ENCODE assay signal across 20 cellular contexts in the genomic region with DNA sequence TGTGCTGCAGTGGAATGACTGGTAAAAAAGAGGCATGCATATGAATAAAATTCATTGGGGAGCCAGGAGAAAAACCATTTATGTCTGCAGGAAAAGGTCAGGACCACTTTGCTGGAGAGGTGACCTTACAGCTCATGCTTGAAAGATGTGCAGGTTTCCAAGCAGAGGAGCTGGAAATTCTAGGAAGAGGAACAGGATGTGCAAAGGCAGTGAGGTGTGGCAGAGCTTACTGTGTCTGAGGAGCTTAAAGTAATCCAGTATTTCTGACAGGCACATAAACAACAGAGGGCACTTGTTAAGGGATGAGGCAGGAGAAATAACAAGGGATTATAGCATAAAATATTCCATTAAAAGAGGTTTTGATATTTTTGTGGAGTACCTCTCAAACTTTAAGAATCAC.
"Had no signal": no experiment of that assay in that cellular context is flagged by ENCODE, and none has a peak within 500 bp of the region (broad histone marks: within the 10 kb centered on the region; RNA-seq: fewer than 3 reads in every experiment).

No MANE protein-coding gene starts in this region.

- H3K36me3 Mint-ChIP-seq: naive thymus-derived CD8-positive, alpha-beta T cell; stimulated activated memory B cell treated with anti-CD40 and anti-IgM and Interleukin-4, amounts not matched to agents 10 μg/mL and 1 μg/mL and 100 μg/mL, for 72 hours; T-cell had no signal

- H3K9me3 Mint-ChIP-seq: activated naive CD8-positive, alpha-beta T cell treated with anti-CD3 and anti-CD28 coated beads, Interleukin-2, amount 50 U/mL, for 24 hours; activated T-helper 1 cell treated with anti-CD3 and anti-CD28 coated beads, Interleukin-12 subunit alpha, Interleukin-12 subunit beta, Interleukin-2, Interleukin-4 antibody, amounts not matched to agents 30 ng/mL and 10 ng/mL and 1 ng/mL, durations not matched to agents 14 hours and 24 hours and 36 hours; naive thymus-derived CD8-positive, alpha-beta T cell; stimulated activated memory B cell treated with anti-CD40 and anti-IgM and Interleukin-4, amounts not matched to agents 10 μg/mL and 1 μg/mL and 100 μg/mL, for 72 hours; T-cell had no signal

- H3K9me3 ChIP-seq: ascending aorta, gastroesophageal sphincter, prostate gland, spleen had no signal

- DNase-seq: activated CD4-positive, alpha-beta T cell treated with anti-CD3 and anti-CD28 coated beads for 36 hours; activated CD8-positive, alpha-beta T cell treated with anti-CD3 and anti-CD28 coated beads, Interleukin-2, amount 10 ng/mL, durations not matched to agents 7 days and 5 days; activated naive CD4-positive, alpha-beta T cell treated with Interleukin-2 at 50 U/mL for 16 hours; activated naive CD8-positive, alpha-beta T cell treated with anti-CD3 and anti-CD28 coated beads, Interleukin-2, amount 50 U/mL, for 24 hours; dorsolateral prefrontal cortex; kidney; naive thymus-derived CD8-positive, alpha-beta T cell; spleen; stimulated activated CD4-positive, alpha-beta T cell treated with anti-CD3 and anti-CD28 coated beads, Interleukin-1b, Interleukin-23, amount 100 ng/mL, for 48 hours; T-cell; T1000; trophoblast cell had no signal

- H3K27ac ChIP-seq: ascending aorta, dorsolateral prefrontal cortex, gastroesophageal sphincter, hepatocyte, prostate gland, spleen, VCaP had no signal

- H3K27ac Mint-ChIP-seq: activated CD4-positive, alpha-beta T cell treated with anti-CD3 and anti-CD28 coated beads for 36 hours; activated CD8-positive, alpha-beta T cell treated with anti-CD3 and anti-CD28 coated beads, Interleukin-2, amount 10 ng/mL, durations not matched to agents 7 days and 5 days; activated naive CD8-positive, alpha-beta T cell treated with anti-CD3 and anti-CD28 coated beads, Interleukin-2, amount 50 U/mL, for 24 hours; activated T-helper 1 cell treated with anti-CD3 and anti-CD28 coated beads, Interleukin-12 subunit alpha, Interleukin-12 subunit beta, Interleukin-2, Interleukin-4 antibody, amounts not matched to agents 30 ng/mL and 10 ng/mL and 1 ng/mL, durations not matched to agents 14 hours and 24 hours and 36 hours; naive thymus-derived CD8-positive, alpha-beta T cell; stimulated activated memory B cell treated with anti-CD40 and anti-IgM and Interleukin-4, amounts not matched to agents 10 μg/mL and 1 μg/mL and 100 μg/mL, for 72 hours; T-cell had no signal

- H3K27me3 Mint-ChIP-seq: activated CD4-positive, alpha-beta T cell treated with anti-CD3 and anti-CD28 coated beads for 36 hours; activated naive CD8-positive, alpha-beta T cell treated with anti-CD3 and anti-CD28 coated beads, Interleukin-2, amount 50 U/mL, for 24 hours; naive thymus-derived CD8-positive, alpha-beta T cell; stimulated activated memory B cell treated with anti-CD40 and anti-IgM and Interleukin-4, amounts not matched to agents 10 μg/mL and 1 μg/mL and 100 μg/mL, for 72 hours; T-cell had no signal

- H3K4me1 Mint-ChIP-seq: activated CD4-positive, alpha-beta T cell treated with anti-CD3 and anti-CD28 coated beads for 36 hours; naive thymus-derived CD8-positive, alpha-beta T cell; stimulated activated memory B cell treated with anti-CD40 and anti-IgM and Interleukin-4, amounts not matched to agents 10 μg/mL and 1 μg/mL and 100 μg/mL, for 72 hours; T-cell had no signal

- H3K4me3 Mint-ChIP-seq: activated CD4-positive, alpha-beta T cell treated with anti-CD3 and anti-CD28 coated beads for 36 hours; activated CD8-positive, alpha-beta T cell treated with anti-CD3 and anti-CD28 coated beads, Interleukin-2, amount 10 ng/mL, durations not matched to agents 7 days and 5 days; activated naive CD8-positive, alpha-beta T cell treated with anti-CD3 and anti-CD28 coated beads, Interleukin-2, amount 50 U/mL, for 24 hours; activated T-helper 1 cell treated with anti-CD3 and anti-CD28 coated beads, Interleukin-12 subunit alpha, Interleukin-12 subunit beta, Interleukin-2, Interleukin-4 antibody, amounts not matched to agents 30 ng/mL and 10 ng/mL and 1 ng/mL, durations not matched to agents 14 hours and 24 hours and 36 hours; naive thymus-derived CD8-positive, alpha-beta T cell; stimulated activated memory B cell treated with anti-CD40 and anti-IgM and Interleukin-4, amounts not matched to agents 10 μg/mL and 1 μg/mL and 100 μg/mL, for 72 hours; T-cell had no signal

- H3K27me3 ChIP-seq: ascending aorta, dorsolateral prefrontal cortex, gastroesophageal sphincter, hepatocyte, spleen had no signal

- ATAC-seq: activated CD8-positive, alpha-beta T cell treated with anti-CD3 and anti-CD28 coated beads, Interleukin-2, amount 10 ng/mL, durations not matched to agents 7 days and 5 days; activated naive CD8-positive, alpha-beta T cell treated with anti-CD3 and anti-CD28 coated beads, Interleukin-2, amount 50 U/mL, for 24 hours; gastroesophageal sphincter; naive thymus-derived CD8-positive, alpha-beta T cell; sciatic nerve; stimulated activated memory B cell treated with anti-CD40 and anti-IgM and Interleukin-4, amounts not matched to agents 10 μg/mL and 1 μg/mL and 100 μg/mL, for 72 hours; T-cell had no signal
